ENCODE assay signal across 1 cellular context in genomic region chr4:100294356-100294755, GRCh38.
TF ChIP-seq lines count a peak whose summit lies in the region.

No MANE protein-coding gene starts in this region.

TF ChIP-seq in GM23338, 12 proteins besides CTCF, POLR2A, EP300 and RAD21 (continued from another document):
- TF ChIP-seq, protein P1, sequence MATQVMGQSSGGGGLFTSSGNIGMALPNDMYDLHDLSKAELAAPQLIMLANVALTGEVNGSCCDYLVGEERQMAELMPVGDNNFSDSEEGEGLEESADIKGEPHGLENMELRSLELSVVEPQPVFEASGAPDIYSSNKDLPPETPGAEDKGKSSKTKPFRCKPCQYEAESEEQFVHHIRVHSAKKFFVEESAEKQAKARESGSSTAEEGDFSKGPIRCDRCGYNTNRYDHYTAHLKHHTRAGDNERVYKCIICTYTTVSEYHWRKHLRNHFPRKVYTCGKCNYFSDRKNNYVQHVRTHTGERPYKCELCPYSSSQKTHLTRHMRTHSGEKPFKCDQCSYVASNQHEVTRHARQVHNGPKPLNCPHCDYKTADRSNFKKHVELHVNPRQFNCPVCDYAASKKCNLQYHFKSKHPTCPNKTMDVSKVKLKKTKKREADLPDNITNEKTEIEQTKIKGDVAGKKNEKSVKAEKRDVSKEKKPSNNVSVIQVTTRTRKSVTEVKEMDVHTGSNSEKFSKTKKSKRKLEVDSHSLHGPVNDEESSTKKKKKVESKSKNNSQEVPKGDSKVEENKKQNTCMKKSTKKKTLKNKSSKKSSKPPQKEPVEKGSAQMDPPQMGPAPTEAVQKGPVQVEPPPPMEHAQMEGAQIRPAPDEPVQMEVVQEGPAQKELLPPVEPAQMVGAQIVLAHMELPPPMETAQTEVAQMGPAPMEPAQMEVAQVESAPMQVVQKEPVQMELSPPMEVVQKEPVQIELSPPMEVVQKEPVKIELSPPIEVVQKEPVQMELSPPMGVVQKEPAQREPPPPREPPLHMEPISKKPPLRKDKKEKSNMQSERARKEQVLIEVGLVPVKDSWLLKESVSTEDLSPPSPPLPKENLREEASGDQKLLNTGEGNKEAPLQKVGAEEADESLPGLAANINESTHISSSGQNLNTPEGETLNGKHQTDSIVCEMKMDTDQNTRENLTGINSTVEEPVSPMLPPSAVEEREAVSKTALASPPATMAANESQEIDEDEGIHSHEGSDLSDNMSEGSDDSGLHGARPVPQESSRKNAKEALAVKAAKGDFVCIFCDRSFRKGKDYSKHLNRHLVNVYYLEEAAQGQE (IDR thresholded peaks at IDR 0.05; ENCODE audit: unreplicated experiment): no peak
- TF ChIP-seq EZH2phosphoT487 (IDR thresholded peaks at IDR 0.05; ENCODE audit: unreplicated experiment) (no peak), JUNB (IDR thresholded peaks at IDR 0.05; ENCODE audit: unreplicated experiment) (no peak), CREB1 (CRISPR knock-in tag; IDR thresholded peaks at IDR 0.05; ENCODE audit: low read depth) (no peak), ZNF114 (CRISPR knock-in tag; IDR thresholded peaks at IDR 0.05) (no peak), NANOG (IDR thresholded peaks at IDR 0.05; ENCODE audit: borderline replicate concordance) (no peak), STAT1 (IDR thresholded peaks at IDR 0.05; ENCODE audit: unreplicated experiment) (no peak), ZNF331 (CRISPR knock-in tag; IDR thresholded peaks at IDR 0.05; ENCODE audit: low read depth) (no peak), EZH2 (IDR thresholded peaks at IDR 0.05; ENCODE audit: low read depth, unreplicated experiment) (no peak)
- TF ChIP-seq, protein P2, sequence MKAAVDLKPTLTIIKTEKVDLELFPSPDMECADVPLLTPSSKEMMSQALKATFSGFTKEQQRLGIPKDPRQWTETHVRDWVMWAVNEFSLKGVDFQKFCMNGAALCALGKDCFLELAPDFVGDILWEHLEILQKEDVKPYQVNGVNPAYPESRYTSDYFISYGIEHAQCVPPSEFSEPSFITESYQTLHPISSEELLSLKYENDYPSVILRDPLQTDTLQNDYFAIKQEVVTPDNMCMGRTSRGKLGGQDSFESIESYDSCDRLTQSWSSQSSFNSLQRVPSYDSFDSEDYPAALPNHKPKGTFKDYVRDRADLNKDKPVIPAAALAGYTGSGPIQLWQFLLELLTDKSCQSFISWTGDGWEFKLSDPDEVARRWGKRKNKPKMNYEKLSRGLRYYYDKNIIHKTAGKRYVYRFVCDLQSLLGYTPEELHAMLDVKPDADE (IDR thresholded peaks at IDR 0.05): no peak
